16 cellular contexts compared by ENCODE assay signal in genomic region chr10:51246156-51246555, GRCh38.
DNase-seq lines count a peak whose midpoint lies in the region; ATAC-seq, FAIRE-seq and TF ChIP-seq lines count a peak whose summit lies in the region.
"Had no signal": no experiment of that assay in that cellular context is flagged by ENCODE, and none has a peak within 500 bp of the region (broad histone marks: within the 10 kb centered on the region; RNA-seq: fewer than 3 reads in every experiment).

No MANE protein-coding gene starts in this region.

- intact Hi-C loops in HepG2 (cut with micrococcal nuclease; ENCODE audit: unreplicated experiment) (no loop called here), right lobe of liver (cut with DNase I) (no loop called here), adrenal gland (cut with DNase I) (loop anchor here in 1 of 2 donors (10.0 kb wide), 1 partner anchor 171 kb away; the partner anchor contains the start of gene PRKG1)

- H2AK5ac ChIP-seq in mesendoderm (ENCODE audit: low read length) = no peak overlapping the region

- no peaks in the 10 kb centered on the region for H3K36me3 Mint-ChIP-seq in GM23338 (ENCODE audit: low read depth)
- H3K36me3 Mint-ChIP-seq: CD14-positive monocyte had no signal

- H3K4me3 ChIP-seq in HepG2 (replicated peaks in 1 of 3; ENCODE audit: insufficient read depth in 1 of 3, low read depth in 2 of 3, low read length in 3 of 3) = no peak overlapping the region
- no peak overlapping the region for H3K4me3 ChIP-seq in right lobe of liver
- H3K4me3 ChIP-seq in adrenal gland = no peak overlapping the region
- H3K4me3 ChIP-seq in mesendoderm (ENCODE audit: low read length) = no peak overlapping the region
- H3K4me3 ChIP-seq in GM23338 = no peak overlapping the region
- H3K4me3 ChIP-seq: SJSA1 had no signal

- peaks cover 2% of the 10 kb centered on the region for H3K27me3 Mint-ChIP-seq in GM23338 (ENCODE audit: insufficient read depth, low read depth, poor library complexity)

- H3K4me2 ChIP-seq in HepG2 (ENCODE audit: low read depth, low read length) (no peak overlapping the region), mesendoderm (ENCODE audit: low read length) (no peak overlapping the region), GM23338 (no peak overlapping the region)

- no peak overlapping the region for H3K4me3 Mint-ChIP-seq in GM23338
- H3K4me3 Mint-ChIP-seq: CD14-positive monocyte had no signal

- no peak overlapping the region for H2BK15ac ChIP-seq in mesendoderm (replicated peaks; ENCODE audit: low read depth)

- no peak overlapping the region for H3K4ac ChIP-seq in mesendoderm (ENCODE audit: low read depth, low read length)

- no peak overlapping the region for H3K9ac ChIP-seq in HepG2 (ENCODE audit: insufficient read depth, low read depth, low read length)
- H3K9ac ChIP-seq in mesendoderm (ENCODE audit: low read length) = no peak overlapping the region

- H3K9me2 ChIP-seq in GM23338 (ENCODE audit: insufficient read depth) = no peaks in the 10 kb centered on the region

- peak overlapping the region; percentile 23 for H2AFZ ChIP-seq in HepG2 (ENCODE audit: low read length)
- no peak overlapping the region for H2AFZ ChIP-seq in GM23338

- no peak overlapping the region for H3K18ac ChIP-seq in mesendoderm (ENCODE audit: low read length)

- no peaks in the 10 kb centered on the region for H4K20me1 ChIP-seq in HepG2 (ENCODE audit: insufficient read depth, low read length)
- no peaks in the 10 kb centered on the region for H4K20me1 ChIP-seq in GM23338 (replicated peaks; ENCODE audit: insufficient read depth)

- TF ChIP-seq EP300 in HepG2 (IDR thresholded peaks at IDR 0.05; ENCODE audit: low read depth in 2 of 2, low read length in 2 of 2) = no peak
- no peak for TF ChIP-seq EP300 in HepG2 (CRISPR knock-in tag; IDR thresholded peaks at IDR 0.05; ENCODE audit: borderline replicate concordance)

- H4K8ac ChIP-seq in mesendoderm (ENCODE audit: low read depth, low read length) = peak overlapping the region; percentile 28

- no peak for TF ChIP-seq RAD21 in HepG2 (CRISPR knock-in tag; IDR thresholded peaks at IDR 0.05)

- TF ChIP-seq CTCF in HepG2 (CRISPR knock-in tag; IDR thresholded peaks at IDR 0.05) (no peak), right lobe of liver (IDR thresholded peaks at IDR 0.05) (no peak), adrenal gland (IDR thresholded peaks at IDR 0.05) (no peak), GM23338 (conservative IDR thresholded peaks at IDR 0.05; ENCODE audit: low read depth in 2 of 2) (no peak)

- peak overlapping the region; percentile 21 for H2BK120ac ChIP-seq in mesendoderm (ENCODE audit: low read depth, low read length)

- no peaks in the 10 kb centered on the region for H3F3A ChIP-seq in GM23338 (replicated peaks; ENCODE audit: low read depth)

- TF ChIP-seq POLR2A in HepG2 (IDR thresholded peaks at IDR 0.05; ENCODE audit: insufficient read depth in 1 of 2, low read depth in 2 of 2, low read length in 2 of 2) = no peak
- TF ChIP-seq POLR2A in right lobe of liver (IDR thresholded peaks at IDR 0.05) = no peak
- TF ChIP-seq POLR2A in adrenal gland (IDR thresholded peaks at IDR 0.05) = no peak

- WGBS in HepG2 (ENCODE audit: low lambda C conversion rate) = 0% methylated on average over 1 of the region's 1 CpG
- 6% methylated on average over 1 of the region's 1 CpG for WGBS in right lobe of liver (ENCODE audit: insufficient coverage, low coverage, low lambda C conversion rate, missing lambda C conversion rate)
- 10 to 26% (median 20%) methylated on average over 1 of the region's 1 CpG for WGBS in adrenal gland, 4 donors
- no CpG with 5 or more reads among the region's 1 CpG for WGBS in mesendoderm (ENCODE audit: extremely low coverage, insufficient coverage, low lambda C conversion rate)

- H3K27ac ChIP-seq in HepG2 (ENCODE audit: extremely low read length, insufficient read depth, low read length) = no peak overlapping the region
- H3K27ac ChIP-seq in right lobe of liver = no peak overlapping the region
- H3K27ac ChIP-seq in adrenal gland = no peak overlapping the region
- H3K27ac ChIP-seq in mesendoderm (ENCODE audit: low read depth, low read length) = no peak overlapping the region
- no peak overlapping the region for H3K27ac ChIP-seq in GM23338 (ENCODE audit: low read depth)
- no peak overlapping the region for H3K27ac ChIP-seq in caudate nucleus (ENCODE audit: low read depth, low read length)
- H3K27ac ChIP-seq: RWPE1, SJSA1 had no signal

- H3K79me1 ChIP-seq in mesendoderm (ENCODE audit: low read length) = no peaks in the 10 kb centered on the region

- BruUV-seq in HepG2 (replicated peaks; lab: Mats Ljungman, UMichigan) = no TSS peak

- CTCF ChIA-PET in HepG2 (lab: Yijun Ruan, JAX; ENCODE audit: low intra/inter-chr PET ratio, low total read pairs) = no interaction called here

- H3K9me3 ChIP-seq in HepG2 (ENCODE audit: low read length) = no peaks in the 10 kb centered on the region
- no peaks in the 10 kb centered on the region for H3K9me3 ChIP-seq in right lobe of liver
- H3K9me3 ChIP-seq in adrenal gland (replicated peaks in 1 of 3) = no peaks in the 10 kb centered on the region
- H3K9me3 ChIP-seq: SJSA1 had no signal

- POLR2A ChIA-PET in HepG2 (lab: Yijun Ruan, JAX) = no interaction called here

- H3K23ac ChIP-seq in mesendoderm (ENCODE audit: low read length) = no peak overlapping the region

- H3K56ac ChIP-seq in mesendoderm (ENCODE audit: low read length) = no peak overlapping the region

- no peaks in the 10 kb centered on the region for H3K9me3 Mint-ChIP-seq in GM23338
- H3K9me3 Mint-ChIP-seq: CD14-positive monocyte had no signal

- no peak for DNase-seq in HepG2 (ENCODE audit: low spot score)
- no peak for DNase-seq in right lobe of liver
- peak in 6 of 7 donors; percentile 20 to 68 (median 42) for DNase-seq in adrenal gland
- no peak for DNase-seq in mesendoderm
- no peak for DNase-seq in GM23338 (ENCODE audit: low spot score)
- DNase-seq in C1 segment of cervical spinal cord (lab: John Stamatoyannopoulos, UW) = no peak
- no peak for DNase-seq in hippocampal formation (lab: John Stamatoyannopoulos, UW)
- DNase-seq in caudate nucleus (lab: John Stamatoyannopoulos, UW) = no peak
- DNase-seq: DMS153, MM.1S, NCI-H1105, NCI-H1694, NCI-H526 had no signal

- H2BK5ac ChIP-seq in mesendoderm (ENCODE audit: low read length) = no peak overlapping the region

- in situ Hi-C loops in HepG2 (cut with HindIII; ENCODE audit: extremely low pct_ligation_motif_present, low pct_unique_long_range_greater_than_20kb) = no loop called here

- H3K36me3 ChIP-seq in HepG2 (replicated peaks in 1 of 2; ENCODE audit: control insufficient read depth in 1 of 2, insufficient read depth in 2 of 2, low read length in 2 of 2) (no peaks in the 10 kb centered on the region), right lobe of liver (no peaks in the 10 kb centered on the region), adrenal gland (replicated peaks in 1 of 2) (no peaks in the 10 kb centered on the region), mesendoderm (ENCODE audit: control insufficient read depth, insufficient read depth, low read length) (no peaks in the 10 kb centered on the region), GM23338 (ENCODE audit: insufficient read depth) (no peaks in the 10 kb centered on the region)
- H3K36me3 ChIP-seq: SJSA1 had no signal

- ATAC-seq in HepG2 (no peak), right lobe of liver (no peak), GM23338 (no peak)

- H4K5ac ChIP-seq in mesendoderm (ENCODE audit: low read length) = no peak overlapping the region

- no peaks in the 10 kb centered on the region for H3K4me1 ChIP-seq in HepG2 (ENCODE audit: insufficient read depth, low read length)
- no peaks in the 10 kb centered on the region for H3K4me1 ChIP-seq in right lobe of liver
- peaks cover 14 to 31% of the 10 kb centered on the region in 2 donors for H3K4me1 ChIP-seq in adrenal gland (replicated peaks in 1 of 2)
- no peaks in the 10 kb centered on the region for H3K4me1 ChIP-seq in mesendoderm (ENCODE audit: control insufficient read depth, low read depth, low read length)
- peaks cover 38% of the 10 kb centered on the region for H3K4me1 ChIP-seq in GM23338 (ENCODE audit: insufficient read depth)
- H3K4me1 ChIP-seq: SJSA1 had no signal

- H3K27me3 ChIP-seq in HepG2 (ENCODE audit: control insufficient read depth in 1 of 2, insufficient read depth in 2 of 2, low read length in 2 of 2) (no peaks in the 10 kb centered on the region), right lobe of liver (no peaks in the 10 kb centered on the region), adrenal gland (no peaks in the 10 kb centered on the region), mesendoderm (ENCODE audit: insufficient read depth, low read length, poor library complexity) (no peaks in the 10 kb centered on the region), GM23338 (ENCODE audit: insufficient read depth) (no peaks in the 10 kb centered on the region)
- H3K27me3 ChIP-seq: SJSA1 had no signal

- no peak for FAIRE-seq in HepG2 (lab: Jason Lieb, UNC)

- no peak overlapping the region for H3K27ac Mint-ChIP-seq in GM23338
- H3K27ac Mint-ChIP-seq: CD14-positive monocyte had no signal

- H3K79me2 ChIP-seq in HepG2 (ENCODE audit: insufficient read depth, low read length) = no peaks in the 10 kb centered on the region
- no peaks in the 10 kb centered on the region for H3K79me2 ChIP-seq in mesendoderm (ENCODE audit: control insufficient read depth, insufficient read depth, low read length)
- no peaks in the 10 kb centered on the region for H3K79me2 ChIP-seq in GM23338 (replicated peaks; ENCODE audit: insufficient read depth)

- peaks cover 60% of the 10 kb centered on the region for H3K4me1 Mint-ChIP-seq in GM23338
- H3K4me1 Mint-ChIP-seq: CD14-positive monocyte had no signal

TF ChIP-seq in HepG2, 621 proteins besides CTCF, POLR2A, EP300 and RAD21 (continues in another document):
- TF ChIP-seq CBX2 (IDR thresholded peaks at IDR 0.05; ENCODE audit: low read depth, low read length) = no peak
- TF ChIP-seq CBX2 (CRISPR knock-in tag; IDR thresholded peaks at IDR 0.05; ENCODE audit: low read depth) = no peak
- no peak for TF ChIP-seq HOXA5 (CRISPR knock-in tag; IDR thresholded peaks at IDR 0.05)

Comparison
In these comparisons a context has a peak if more than half of its experiments do, and no peak if none do; other contexts are left out.
1. DNase-seq: peak in adrenal gland (6 of 7); none in HepG2 (single experiment), right lobe of liver (0 of 3), mesendoderm (single experiment), GM23338 (single experiment), C1 segment of cervical spinal cord (0 of 14), hippocampal formation (0 of 2) and caudate nucleus (0 of 61).